23 cellular contexts compared by ENCODE assay signal in the genomic region with DNA sequence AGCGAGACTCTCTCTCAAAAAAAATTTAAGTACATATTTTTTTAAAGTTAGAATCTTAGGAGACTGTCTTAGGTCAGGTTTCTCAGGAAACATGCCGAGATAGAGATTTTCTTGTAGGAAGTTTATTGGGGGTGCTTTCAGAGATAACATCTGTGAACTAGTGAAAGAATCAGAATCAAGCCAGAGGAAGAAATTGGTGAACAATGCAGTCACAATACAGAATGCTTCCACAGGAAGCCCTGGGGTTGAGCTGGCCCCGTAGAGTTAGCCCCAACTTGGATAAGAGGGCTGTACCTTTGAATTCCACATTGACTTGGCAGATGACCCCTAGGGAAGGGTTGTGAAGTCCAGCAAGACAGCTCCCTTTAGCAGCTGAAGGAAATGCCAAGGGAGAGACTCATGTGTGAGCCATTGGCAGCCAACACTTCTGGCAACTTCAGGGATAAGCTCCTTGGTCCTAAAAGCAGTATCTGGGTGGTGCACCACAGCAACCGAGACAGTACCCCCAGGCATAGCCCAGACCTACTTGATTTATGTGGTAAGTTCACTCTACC. TPM values are rescaled to one million over a fixed set of nuclear protein-coding genes. Genes with fewer than 3 reads are reported as not detected.
DNase-seq lines count a peak whose midpoint lies in the region; ATAC-seq and TF ChIP-seq lines count a peak whose summit lies in the region.
"Had no signal": no experiment of that assay in that cellular context is flagged by ENCODE, and none has a peak within 500 bp of the region (broad histone marks: within the 10 kb centered on the region; RNA-seq: fewer than 3 reads in every experiment).

No MANE protein-coding gene starts in this region.

- POLR2A ChIA-PET in CD8-positive, alpha-beta memory T cell (lab: Charles Lee), result no interaction called here

- ATAC-seq in activated T-cell treated with anti-CD3 and anti-CD28 coated beads, Interleukin-2, amount 50 U/mL, for 4 hours, result no peak
- no peak for ATAC-seq in HG02571 (IDR thresholded peaks at IDR 0.05; ENCODE audit: unreplicated experiment)
- ATAC-seq in stimulated activated naive CD8-positive, alpha-beta T cell treated with anti-CD3 and anti-CD28 coated beads, Interleukin-15, Interleukin-2, amounts not matched to agents 100 U/mL and 50 U/mL, for 24 hours, result no peak
- ATAC-seq in HG03432 (IDR thresholded peaks at IDR 0.05; ENCODE audit: unreplicated experiment), result no peak
- ATAC-seq: Panc1, right cardiac atrium had no signal

- no peaks in the 10 kb centered on the region for H3K36me3 ChIP-seq in CD8-positive, alpha-beta memory T cell (ENCODE audit: insufficient read depth, low read length)
- H3K36me3 ChIP-seq: esophagus muscularis mucosa had no signal

- H3K9me3 Mint-ChIP-seq in CD8-positive, alpha-beta memory T cell, result no peaks in the 10 kb centered on the region
- no peaks in the 10 kb centered on the region for H3K9me3 Mint-ChIP-seq in activated T-cell treated with anti-CD3 and anti-CD28 coated beads, Interleukin-2, amount 50 U/mL, for 4 hours

- TF ChIP-seq CTCF in cardiac fibroblast (IDR thresholded peaks at IDR 0.05; ENCODE audit: low read depth, low read length), result no peak

- H3K9me3 ChIP-seq in CD8-positive, alpha-beta memory T cell (ENCODE audit: low read length), result no peaks in the 10 kb centered on the region
- H3K9me3 ChIP-seq: esophagus muscularis mucosa had no signal

- H3K27me3 Mint-ChIP-seq in CD8-positive, alpha-beta memory T cell, result peaks cover 0 to 3% of the 10 kb centered on the region in 2 donors
- H3K27me3 Mint-ChIP-seq in activated T-cell treated with anti-CD3 and anti-CD28 coated beads, Interleukin-2, amount 50 U/mL, for 4 hours (ENCODE audit: low read depth), result peaks cover 3% of the 10 kb centered on the region

- no peaks in the 10 kb centered on the region for H3K36me3 Mint-ChIP-seq in CD8-positive, alpha-beta memory T cell
- H3K36me3 Mint-ChIP-seq in activated T-cell treated with anti-CD3 and anti-CD28 coated beads, Interleukin-2, amount 50 U/mL, for 4 hours (ENCODE audit: insufficient read depth), result no peaks in the 10 kb centered on the region

- no peak overlapping the region for H3K27ac ChIP-seq in CD8-positive, alpha-beta memory T cell (ENCODE audit: low read depth, low read length)
- H3K27ac ChIP-seq: dorsolateral prefrontal cortex, esophagus muscularis mucosa had no signal

- H3K4me1 ChIP-seq in CD8-positive, alpha-beta memory T cell (ENCODE audit: insufficient read depth, low read length), result peaks cover 32% of the 10 kb centered on the region

- peaks cover 22 to 38% (median 27%) of the 10 kb centered on the region in 3 donors for H3K4me1 Mint-ChIP-seq in CD8-positive, alpha-beta memory T cell
- peaks cover 17% of the 10 kb centered on the region for H3K4me1 Mint-ChIP-seq in activated T-cell treated with anti-CD3 and anti-CD28 coated beads, Interleukin-2, amount 50 U/mL, for 4 hours (ENCODE audit: low read depth)

- peak overlapping the region in 5 of 8 donors; percentile 50 to 92 (median 51) for H3K27ac Mint-ChIP-seq in CD8-positive, alpha-beta memory T cell

- CTCF ChIA-PET in CD8-positive, alpha-beta memory T cell (lab: Charles Lee), result interaction anchor here (0.9 to 12.0 kb wide), 4 partner anchors 10 to 40 kb away, joined by 3 to 258 read pairs (median 96); partner anchors contain the start of genes ANKRD63 and CCDC9B

- no peak for DNase-seq in CD8-positive, alpha-beta memory T cell
- DNase-seq in HT1080 (ENCODE audit: low read depth) (peak; percentile 87), cardiac fibroblast (ENCODE audit: low read depth in 2 of 2) (peak; percentile 76 to 77), kidney tubule cell (ENCODE audit: low spot score) (peak; percentile 38)
- DNase-seq in activated T-cell treated with anti-CD3 and anti-CD28 coated beads, Interleukin-2, amount 50 U/mL, for 4 hours, result no peak
- no peak for DNase-seq in stimulated activated naive CD8-positive, alpha-beta T cell treated with anti-CD3 and anti-CD28 coated beads, Interleukin-15, Interleukin-2, amounts not matched to agents 100 U/mL and 50 U/mL, for 24 hours
- DNase-seq: activated CD4-positive, alpha-beta T cell treated with anti-CD3 and anti-CD28 coated beads for 48 hours; activated CD8-positive, alpha-beta memory T cell treated with anti-CD3 and anti-CD28 coated beads, Interleukin-2, amount 50 U/mL, for 4 hours; activated naive CD4-positive, alpha-beta T cell treated with Interleukin-2 at 50 U/mL for 16 hours; GDM1; GOT3; hippocampal formation; midbrain; NCI-H1417; NCI-H2171; NCI-H82; right cardiac atrium had no signal

- no peaks in the 10 kb centered on the region for H3K27me3 ChIP-seq in CD8-positive, alpha-beta memory T cell (ENCODE audit: insufficient read depth, low read length, poor library complexity, severe bottlenecking)

- H3K4me3 ChIP-seq in CD8-positive, alpha-beta memory T cell (ENCODE audit: low read length), result no peak overlapping the region
- no peak overlapping the region for H3K4me3 ChIP-seq in cardiac fibroblast (replicated peaks in 1 of 2; ENCODE audit: low read depth in 2 of 2, low read length in 2 of 2)
- H3K4me3 ChIP-seq: dorsolateral prefrontal cortex, esophagus muscularis mucosa had no signal

- H3K4me3 Mint-ChIP-seq in CD8-positive, alpha-beta memory T cell, result no peak overlapping the region
- H3K4me3 Mint-ChIP-seq in activated T-cell treated with anti-CD3 and anti-CD28 coated beads, Interleukin-2, amount 50 U/mL, for 4 hours, result no peak overlapping the region

RNA-seq across cellular contexts. Expression of gene PLCB2, which starts 7.1 kb away (rescaled TPM):
- 10 to 100 TPM; 57.3 to 57.7 TPM for total RNA-seq in CD8-positive, alpha-beta memory T cell
- 34.8 TPM for polyA plus RNA-seq in CD8-positive, alpha-beta memory T cell
- 0.16 and 0.40 TPM in 2 replicates for total RNA-seq in HT1080 (2014; rRNA removed; shearing (Covaris generic))
- 0.54 and 1.3 TPM in 2 replicates for polyA plus RNA-seq in HT1080 (2015; cell fraction: cytosol; rRNA removed)
- polyA plus RNA-seq in HT1080 (2015; cell fraction: nucleus; rRNA removed), result 0.39 and 1.9 TPM in 2 replicates
- 10 to 100 TPM; 41.7 to 50.3 (median 48.6) TPM for total RNA-seq in activated T-cell treated with anti-CD3 and anti-CD28 coated beads, Interleukin-2, amount 50 U/mL, for 4 hours

RNA-seq across cellular contexts. Expression of gene INAFM2, which starts 8.7 kb away (rescaled TPM):
- total RNA-seq in CD8-positive, alpha-beta memory T cell, result 10 to 100 TPM; 13.5 to 15.3 TPM
- 2.7 TPM for polyA plus RNA-seq in CD8-positive, alpha-beta memory T cell
- total RNA-seq in HT1080 (2014; rRNA removed; shearing (Covaris generic)), result 23.9 and 28.7 TPM in 2 replicates
- 22.9 and 26.2 TPM in 2 replicates for polyA plus RNA-seq in HT1080 (2015; cell fraction: cytosol; rRNA removed)
- polyA plus RNA-seq in HT1080 (2015; cell fraction: nucleus; rRNA removed), result 19.3 and 24.8 TPM in 2 replicates
- total RNA-seq in activated T-cell treated with anti-CD3 and anti-CD28 coated beads, Interleukin-2, amount 50 U/mL, for 4 hours, result 10 to 100 TPM; 11.4 to 13.3 (median 13.3) TPM

RNA-seq across cellular contexts. Expression of gene CCDC9B, which starts 25.9 kb away (rescaled TPM):
- under 1 TPM; 0.39 to 0.47 TPM for total RNA-seq in CD8-positive, alpha-beta memory T cell
- 0.08 TPM for polyA plus RNA-seq in CD8-positive, alpha-beta memory T cell
- total RNA-seq in HT1080 (2014; rRNA removed; shearing (Covaris generic)), result 26.0 and 33.4 TPM in 2 replicates
- polyA plus RNA-seq in HT1080 (2015; cell fraction: cytosol; rRNA removed), result 14.2 and 22.2 TPM in 2 replicates
- polyA plus RNA-seq in HT1080 (2015; cell fraction: nucleus; rRNA removed), result 109 and 127 TPM in 2 replicates
- total RNA-seq in activated T-cell treated with anti-CD3 and anti-CD28 coated beads, Interleukin-2, amount 50 U/mL, for 4 hours, result under 1 TPM; 0.13 to 0.30 (median 0.25) TPM

RNA-seq across cellular contexts. Expression of gene ANKRD63, which starts 31.9 kb away (rescaled TPM):
- total RNA-seq in CD8-positive, alpha-beta memory T cell, result not detected
- polyA plus RNA-seq in CD8-positive, alpha-beta memory T cell, result not detected
- not detected in 2 replicates for total RNA-seq in HT1080 (2014; rRNA removed; shearing (Covaris generic))
- polyA plus RNA-seq in HT1080 (2015; cell fraction: cytosol; rRNA removed), result not detected in 2 replicates
- polyA plus RNA-seq in HT1080 (2015; cell fraction: nucleus; rRNA removed), result not detected in 2 replicates
- not detected for total RNA-seq in activated T-cell treated with anti-CD3 and anti-CD28 coated beads, Interleukin-2, amount 50 U/mL, for 4 hours
- total RNA-seq: esophagus muscularis mucosa, kidney epithelial cell had no signal

RNA-seq across cellular contexts. Expression of gene PHGR1, which starts 36.0 kb away (rescaled TPM):
- not detected for total RNA-seq in CD8-positive, alpha-beta memory T cell
- not detected for polyA plus RNA-seq in CD8-positive, alpha-beta memory T cell
- not detected in 2 replicates for total RNA-seq in HT1080 (2014; rRNA removed; shearing (Covaris generic))
- not detected in 2 replicates for polyA plus RNA-seq in HT1080 (2015; cell fraction: cytosol; rRNA removed)
- not detected in 2 replicates for polyA plus RNA-seq in HT1080 (2015; cell fraction: nucleus; rRNA removed)
- total RNA-seq in activated T-cell treated with anti-CD3 and anti-CD28 coated beads, Interleukin-2, amount 50 U/mL, for 4 hours, result under 1 TPM in 1 of 3 donors, not detected in 2; 0.54 TPM
- total RNA-seq: dorsolateral prefrontal cortex, kidney epithelial cell, right cardiac atrium had no signal
- polyA plus RNA-seq: right cardiac atrium had no signal

Comparison
In these comparisons a context has a peak if more than half of its experiments do, and no peak if none do; other contexts are left out.
1. DNase-seq: peak in HT1080 (single experiment), cardiac fibroblast (2 of 2) and kidney tubule cell (single experiment); none in CD8-positive, alpha-beta memory T cell (0 of 5), activated T-cell treated with anti-CD3 and anti-CD28 coated beads, Interleukin-2, amount 50 U/mL, for 4 hours (single experiment) and stimulated activated naive CD8-positive, alpha-beta T cell treated with anti-CD3 and anti-CD28 coated beads, Interleukin-15, Interleukin-2, amounts not matched to agents 100 U/mL and 50 U/mL, for 24 hours (single experiment).
2. RNA of gene PLCB2, which starts 7.1 kb away (total RNA-seq): 57.3 to 57.7 TPM in CD8-positive, alpha-beta memory T cell and 41.7 to 50.3 TPM in activated T-cell treated with anti-CD3 and anti-CD28 coated beads, Interleukin-2, amount 50 U/mL, for 4 hours; 0.16 to 0.40 TPM in HT1080; every median in the first group is over 10 times any median in the second.
3. RNA of gene CCDC9B, which starts 25.9 kb away (total RNA-seq): 26.0 to 33.4 TPM in HT1080; 0.39 to 0.47 TPM in CD8-positive, alpha-beta memory T cell and 0.13 to 0.30 TPM in activated T-cell treated with anti-CD3 and anti-CD28 coated beads, Interleukin-2, amount 50 U/mL, for 4 hours; every median in the first group is over 10 times any median in the second.